11 cellular contexts compared by ENCODE assay signal in genomic region chr17:61397086-61397842, GRCh38. TPM values are rescaled to one million over a fixed set of nuclear protein-coding genes. Genes with fewer than 3 reads are reported as not detected.
A peak's percentile ranks its signal among the peaks of the same experiment; 100 is the strongest.
DNase-seq lines count a peak whose midpoint lies in the region; ATAC-seq and TF ChIP-seq lines count a peak whose summit lies in the region.
"Had no signal": no experiment of that assay in that cellular context is flagged by ENCODE, and none has a peak within 500 bp of the region (broad histone marks: within the 10 kb centered on the region; RNA-seq: fewer than 3 reads in every experiment).

No MANE protein-coding gene starts in this region.

- peak; percentile 20 for ATAC-seq in SK-N-SH treated with all-trans-retinoic acid at 6 μM for 48 hours
- peak; percentile 2 to 24 (median 17) for ATAC-seq in heart right ventricle
- ATAC-seq in GM21619 (IDR thresholded peaks at IDR 0.05; ENCODE audit: unreplicated experiment), result no peak
- ATAC-seq in GM18861 (IDR thresholded peaks at IDR 0.05; ENCODE audit: unreplicated experiment), result no peak
- ATAC-seq: pancreas, T-cell had no signal

- intact Hi-C loops in heart right ventricle (cut with DNase I), result loop anchor here in 6 of 10 donors (5.0 to 10.0 kb wide), 5 partner anchors 142 to 672 kb away; no protein-coding TSS in a partner anchor
- intact Hi-C loops in lower leg skin (cut with DNase I; ENCODE audit: low total_unique reads), result loop anchor here (10.0 kb wide), 1 partner anchor 682 kb away; no protein-coding TSS in a partner anchor

- TF ChIP-seq POLR2A in lower leg skin (IDR thresholded peaks at IDR 0.05), result no peak

- POLR2A ChIA-PET in BJ (lab: Charles Lee), result no interaction called here

- H3K4me3 ChIP-seq in BJ (ENCODE audit: low read depth, low read length) (peak overlapping the region; percentile 78), heart right ventricle (peak overlapping the region; percentile 23 to 81 (median 66)), lower leg skin (ENCODE audit: low read depth, poor library complexity, severe bottlenecking) (no peak overlapping the region)

- H3K9me3 ChIP-seq in heart right ventricle, result no peaks in the 10 kb centered on the region
- H3K9me3 ChIP-seq: pancreas had no signal

- CTCF ChIA-PET in BJ (lab: Yijun Ruan, JAX), result interaction anchor here (0.7 to 4.7 kb wide), 4 partner anchors 11 to 396 kb away, joined by 3 to 18 read pairs (median 10); no protein-coding TSS in a partner anchor

- TF ChIP-seq CTCF in BJ (IDR thresholded peaks at IDR 0.05; ENCODE audit: insufficient read depth, low read depth, low read length), result peak; percentile 40
- peak in 1 of 9 donors; percentile 13 for TF ChIP-seq CTCF in heart right ventricle (IDR thresholded peaks at IDR 0.05)
- no peak for TF ChIP-seq CTCF in progenitor cell of endocrine pancreas (IDR thresholded peaks at IDR 0.05; ENCODE audit: unreplicated experiment)
- TF ChIP-seq CTCF in lower leg skin (IDR thresholded peaks at IDR 0.05), result no peak

- H3K27me3 Mint-ChIP-seq in progenitor cell of endocrine pancreas, result peaks cover 56% of the 10 kb centered on the region

- WGBS in heart right ventricle, 2 donors, result 2% methylated on average over 57 to 65 of the region's 67 CpGs
- WGBS in lower leg skin, 2 donors, result 1 to 5% methylated on average over 17 to 25 of the region's 67 CpGs

- H3K4me1 Mint-ChIP-seq in progenitor cell of endocrine pancreas (ENCODE audit: low read depth), result peaks cover 23% of the 10 kb centered on the region

- H3K4me3 Mint-ChIP-seq in progenitor cell of endocrine pancreas (ENCODE audit: low read depth), result peak overlapping the region; percentile 65

- H3K27ac Mint-ChIP-seq in progenitor cell of endocrine pancreas, result no peak overlapping the region

- peak overlapping the region; percentile 71 to 88 (median 84) for H3K27ac ChIP-seq in heart right ventricle

- H3K36me3 Mint-ChIP-seq in progenitor cell of endocrine pancreas (ENCODE audit: insufficient read depth), result no peaks in the 10 kb centered on the region

- no peaks in the 10 kb centered on the region for H3K9me3 Mint-ChIP-seq in progenitor cell of endocrine pancreas (ENCODE audit: low read depth)
- H3K9me3 Mint-ChIP-seq: T-cell had no signal

- H3K27me3 ChIP-seq in BJ (ENCODE audit: control insufficient read depth, insufficient read depth, low read length), result no peaks in the 10 kb centered on the region
- H3K27me3 ChIP-seq in heart right ventricle, result peaks cover 42 to 75% (median 65%) of the 10 kb centered on the region in 7 donors

- peaks cover 15 to 67% (median 39%) of the 10 kb centered on the region in 9 donors for H3K4me1 ChIP-seq in heart right ventricle

- DNase-seq in BJ (ENCODE audit: low read depth) (no peak), heart right ventricle (no peak), progenitor cell of endocrine pancreas (ENCODE audit: low spot score, unreplicated experiment) (no peak), NCI-H2196 treated with DMSO at 0.1 percent for 48 hours (lab: John Stamatoyannopoulos, UW; ENCODE audit: unreplicated experiment) (no peak), lower leg skin (ENCODE audit: low spot score in 2 of 2) (no peak)
- DNase-seq: T-cell had no signal

- H3K36me3 ChIP-seq in BJ (ENCODE audit: control insufficient read depth, insufficient read depth, low read length) (peaks cover 3% of the 10 kb centered on the region), heart right ventricle (no peaks in the 10 kb centered on the region)
- H3K36me3 ChIP-seq: pancreas had no signal

TF ChIP-seq in SK-N-SH treated with all-trans-retinoic acid at 6 μM for 48 hours, 23 proteins besides CTCF, POLR2A, EP300 and RAD21:
- TF ChIP-seq GLIS3 (CRISPR knock-in tag; IDR thresholded peaks at IDR 0.05) (0 out of 2 replicates have a peak, but pooled peaks have one; percentile 49), CSRNP3 (CRISPR knock-in tag; IDR thresholded peaks at IDR 0.05) (peak; percentile 79), ESRRG (CRISPR knock-in tag; IDR thresholded peaks at IDR 0.05) (no peak), PATZ1 (CRISPR knock-in tag; IDR thresholded peaks at IDR 0.05; ENCODE audit: borderline replicate concordance) (0 out of 2 replicates have a peak, but pooled peaks have one; percentile 61), ZFP3 (CRISPR knock-in tag; IDR thresholded peaks at IDR 0.05) (peak; percentile 15; the same call in 1 of the 2 replicates), ARNTL (CRISPR knock-in tag; IDR thresholded peaks at IDR 0.05; ENCODE audit: borderline replicate concordance, low read depth) (no peak), TSHZ2 (CRISPR knock-in tag; IDR thresholded peaks at IDR 0.05) (peak; percentile 12; the same call in 1 of the 2 replicates)

RNA-seq across cellular contexts. Expression of gene TBX2, which starts 2.4 kb away (rescaled TPM):
- 4.3 and 7.8 TPM in 2 replicates for polyA plus RNA-seq in BJ (2011; rRNA removed)
- polyA minus RNA-seq in BJ (2011; rRNA and poly(A)+ RNA removed), result 8.2 and 9.0 TPM in 2 replicates
- total RNA-seq in heart right ventricle, result 10 to 100 TPM in 5 of 10 donors, 1 to 10 TPM in 5; 4.6 to 21.8 (median 10.0) TPM
- polyA plus RNA-seq in heart right ventricle, result 10 to 100 TPM; 13.4 to 31.1 TPM
- total RNA-seq in progenitor cell of endocrine pancreas, result 1.1 and 3.6 TPM in 2 replicates
- 1 to 10 TPM in 3 of 4 donors, under 1 TPM in 1; 0.25 to 9.1 (median 5.7) TPM for total RNA-seq in lower leg skin

RNA-seq across cellular contexts. Expression of gene TBX4, which starts 55.0 kb away (rescaled TPM):
- polyA plus RNA-seq in BJ (2011; rRNA removed) (2.8 and 3.7 TPM in 2 replicates), heart right ventricle (under 1 TPM in 1 of 2 donors, not detected in 1; 0.03 TPM)
- polyA minus RNA-seq in BJ (2011; rRNA and poly(A)+ RNA removed), result 2.3 and 2.4 TPM in 2 replicates
- total RNA-seq in heart right ventricle (not detected), progenitor cell of endocrine pancreas (not detected in 2 replicates), lower leg skin (under 1 TPM in 1 of 4 donors, not detected in 3; 0.53 TPM)
- total RNA-seq: pancreas, T-cell, ureter had no signal
- polyA plus RNA-seq: pancreas had no signal

Comparison
In these comparisons a context has a peak if more than half of its experiments do, and no peak if none do; other contexts are left out.
1. ATAC-seq: peak in SK-N-SH treated with all-trans-retinoic acid at 6 μM for 48 hours (single experiment) and heart right ventricle (8 of 8); none in GM21619 (single experiment) and GM18861 (single experiment).